ENCODE assay signal across 12 cellular contexts in the genomic region with DNA sequence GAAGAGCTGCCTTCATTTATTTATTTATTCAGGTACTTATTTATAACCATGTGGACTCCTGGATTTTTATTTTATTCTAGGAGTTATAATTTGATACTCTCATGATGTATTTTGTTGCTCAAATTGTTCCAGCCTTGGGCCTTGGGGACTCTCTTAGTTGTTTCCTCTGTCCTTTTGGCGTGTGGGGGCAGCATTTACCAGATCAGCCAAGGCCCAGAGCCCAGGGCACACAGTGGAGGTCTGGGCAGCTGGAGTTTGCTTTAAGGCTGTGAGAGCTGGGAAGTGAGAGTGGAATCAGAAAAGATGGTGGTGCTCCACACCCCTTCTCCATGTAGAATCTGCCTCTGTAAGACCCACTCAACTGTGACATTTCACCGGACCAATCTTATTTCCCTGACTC.
DNase-seq lines count a peak whose midpoint lies in the region; ATAC-seq and TF ChIP-seq lines count a peak whose summit lies in the region.
"Had no signal": no experiment of that assay in that cellular context is flagged by ENCODE, and none has a peak within 500 bp of the region (broad histone marks: within the 10 kb centered on the region; RNA-seq: fewer than 3 reads in every experiment).

No MANE protein-coding gene starts in this region.

- TF ChIP-seq POLR2A in stomach (IDR thresholded peaks at IDR 0.05), result no peak

- no peak for ATAC-seq in GM21737 (IDR thresholded peaks at IDR 0.05; ENCODE audit: unreplicated experiment)

- whole genome bisulfite sequencing in stomach, 5 donors, result 71 to 86% (median 76%) methylated on average over 2 of the region's 2 CpGs

- H3K27me3 ChIP-seq in WERI-Rb-1 (ENCODE audit: insufficient read depth, low read depth, severe bottlenecking), result no peaks in the 10 kb centered on the region
- H3K27me3 ChIP-seq in left ventricle myocardium inferior (ENCODE audit: low read depth), result no peaks in the 10 kb centered on the region
- no peaks in the 10 kb centered on the region for H3K27me3 ChIP-seq in stomach

- no peak for TF ChIP-seq EP300 in stomach (IDR thresholded peaks at IDR 0.05)

- H3K4me1 ChIP-seq in left ventricle myocardium inferior, result peaks cover 38% of the 10 kb centered on the region
- H3K4me1 ChIP-seq in stomach, result peaks cover 4 to 43% (median 22%) of the 10 kb centered on the region in 4 donors

- H3K27ac ChIP-seq in WERI-Rb-1, result peak overlapping the region; percentile 97
- peak overlapping the region; percentile 61 for H3K27ac ChIP-seq in left ventricle myocardium inferior (replicated peaks)
- peak overlapping the region in 4 of 5 donors; percentile 5 to 62 (median 34) for H3K27ac ChIP-seq in stomach
- H3K27ac ChIP-seq: 22Rv1 had no signal

- H3K4me3 ChIP-seq in WERI-Rb-1 (ENCODE audit: low read depth, low read length), result no peak overlapping the region
- no peak overlapping the region for H3K4me3 ChIP-seq in left ventricle myocardium inferior
- no peak overlapping the region for H3K4me3 ChIP-seq in stomach

- intact Hi-C loops in left ventricle myocardium inferior (cut with micrococcal nuclease), result no loop called here
- intact Hi-C loops in stomach (cut with DNase I; ENCODE audit: low total_unique reads), result no loop called here

- H3K36me3 ChIP-seq in WERI-Rb-1 (no peaks in the 10 kb centered on the region), left ventricle myocardium inferior (no peaks in the 10 kb centered on the region), stomach (no peaks in the 10 kb centered on the region)

- TF ChIP-seq CTCF in WERI-Rb-1 (IDR thresholded peaks at IDR 0.05; ENCODE audit: low read depth, low read length) (no peak), left ventricle myocardium inferior (IDR thresholded peaks at IDR 0.05; ENCODE audit: borderline replicate concordance) (peak; percentile 19), stomach (IDR thresholded peaks at IDR 0.05) (no peak)

- DNase-seq in DMS 273 (lab: John Stamatoyannopoulos, UW; ENCODE audit: unreplicated experiment) (peak; percentile 28), DMS 273 treated with DMSO at 0.1 percent for 48 hours (lab: John Stamatoyannopoulos, UW) (no peak), WERI-Rb-1 (peak; percentile 53), left ventricle myocardium inferior (no peak), stomach (no peak), activated gamma-delta T cell (lab: John Stamatoyannopoulos, UW) (no peak), T-helper 9 cell (no peak)
- DNase-seq: DND-41; NCI-H187 treated with DMSO at 0.1 percent for 48 hours; stimulated activated naive CD4-positive, alpha-beta T cell had no signal

- H3K9me3 ChIP-seq in WERI-Rb-1 (ENCODE audit: severe bottlenecking), result peaks cover 4% of the 10 kb centered on the region
- peaks cover 9% of the 10 kb centered on the region for H3K9me3 ChIP-seq in left ventricle myocardium inferior (replicated peaks)
- no peaks in the 10 kb centered on the region for H3K9me3 ChIP-seq in stomach

Comparison
In these comparisons a context has a peak if more than half of its experiments do, and no peak if none do; other contexts are left out.
1. DNase-seq: peak in DMS 273 (single experiment) and WERI-Rb-1 (single experiment); none in DMS 273 treated with DMSO at 0.1 percent for 48 hours (single experiment), left ventricle myocardium inferior (single experiment), stomach (single experiment), activated gamma-delta T cell (single experiment) and T-helper 9 cell (single experiment).
2. H3K27ac ChIP-seq: peak in every context shown above with its lines; median percentile 97 in WERI-Rb-1; 61 in left ventricle myocardium inferior; 34 in stomach.